17 cellular contexts compared by ENCODE assay signal in the genomic region with DNA sequence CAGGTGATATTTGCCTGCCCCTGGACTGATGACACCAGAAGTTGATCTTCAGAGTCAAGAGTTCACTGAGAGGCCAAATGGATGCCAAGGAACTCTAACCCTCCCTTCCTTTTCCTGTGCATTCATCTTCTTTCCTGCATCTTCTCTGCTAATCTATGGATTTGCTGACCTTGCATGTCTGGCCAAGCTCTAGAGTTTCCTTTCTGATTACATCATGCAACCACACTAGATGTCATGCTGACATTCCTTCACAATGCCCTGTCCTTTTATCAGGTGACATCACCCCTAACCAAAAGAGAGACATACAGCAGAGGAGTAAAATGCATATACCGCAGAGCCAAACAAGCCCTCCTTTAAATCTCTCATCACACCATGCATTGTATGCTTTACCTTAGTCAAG.
"Had no signal": no experiment of that assay in that cellular context is flagged by ENCODE, and none has a peak within 500 bp of the region (broad histone marks: within the 10 kb centered on the region; RNA-seq: fewer than 3 reads in every experiment).

No MANE protein-coding gene starts in this region.

- DNase-seq: activated CD4-positive, alpha-beta T cell treated with anti-CD3 and anti-CD28 coated beads for 4 hours; activated naive CD4-positive, alpha-beta T cell; anterior cingulate cortex; brain microvascular endothelial cell; cortex of kidney; effector CD4-positive, alpha-beta T cell; foreskin fibroblast; kidney glomerular epithelial cell; mesenchymal stem cell; nucleus accumbens; posterior cingulate gyrus; stimulated activated CD4-positive, alpha-beta T cell treated with anti-CD3 and anti-CD28 coated beads, Interleukin-15, amount 100 ng/mL, for 24 hours; stimulated activated CD4-positive, alpha-beta T cell treated with anti-CD3 and anti-CD28 coated beads, Interleukin-4, amount 100 ng/mL, for 1 hour; stimulated activated naive B cell treated with anti-CD40 and anti-IgM and Interleukin-4, amounts not matched to agents 10 μg/mL and 1 μg/mL and 100 μg/mL, for 72 hours; thyroid gland had no signal

- H3K27me3 ChIP-seq: brain microvascular endothelial cell, right atrium auricular region, thyroid gland had no signal

- H3K9me3 ChIP-seq: thyroid gland had no signal

- H3K36me3 ChIP-seq: brain microvascular endothelial cell, right atrium auricular region, thyroid gland had no signal

- H3K4me3 ChIP-seq: right atrium auricular region, skin epidermis, thyroid gland had no signal

- H3K4me1 ChIP-seq: right atrium auricular region, thyroid gland had no signal

- H3K27ac ChIP-seq: brain microvascular endothelial cell, right atrium auricular region, skin epidermis, thyroid gland had no signal
